ENCODE assay signal across 8 cellular contexts in the genomic region with DNA sequence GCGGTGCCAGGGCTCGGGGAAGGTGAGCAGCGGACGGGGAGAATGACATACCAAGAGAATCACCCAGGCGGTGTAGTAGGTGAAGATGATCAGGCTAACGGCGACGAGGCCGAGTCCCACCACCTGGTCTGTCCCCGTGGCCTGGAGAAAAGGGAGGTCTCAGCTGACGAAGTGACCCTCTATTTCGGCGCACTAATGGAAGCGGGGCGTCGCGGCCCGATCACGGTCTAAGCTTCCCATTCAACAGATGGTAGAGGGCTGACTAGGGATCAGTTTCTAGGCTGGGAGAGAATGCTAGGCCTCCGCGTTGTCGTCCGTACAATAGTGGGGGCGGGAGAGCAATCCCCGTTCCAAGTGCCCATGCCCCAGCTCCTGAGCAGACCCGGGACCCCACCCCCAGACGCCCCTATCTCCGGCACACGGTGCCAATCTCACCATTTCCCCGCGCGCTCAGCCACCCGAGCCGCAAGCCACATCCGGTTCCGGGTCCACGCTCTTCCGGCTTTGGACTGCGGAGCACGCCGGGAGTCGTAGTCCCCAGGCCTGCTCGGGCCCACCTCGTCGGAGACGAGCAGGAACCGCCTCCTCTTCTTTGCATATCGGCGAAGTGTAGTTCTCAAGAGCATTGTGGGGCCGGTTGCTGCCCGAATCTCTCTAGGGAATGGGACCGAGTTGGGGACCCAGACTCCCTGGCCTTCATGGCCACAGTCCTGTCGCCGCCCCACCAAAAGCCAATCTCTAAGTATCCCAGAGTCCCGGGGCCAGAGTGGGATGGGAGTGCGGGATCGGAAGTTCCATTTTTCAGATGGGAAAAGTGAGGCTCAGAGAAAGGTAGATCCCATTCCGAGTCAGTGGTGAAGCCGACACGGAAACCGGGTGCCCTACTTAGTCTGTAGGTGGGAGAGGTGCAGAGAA. TPM values are rescaled to one million over a fixed set of nuclear protein-coding genes. Genes with fewer than 3 reads are reported as not detected.
A peak's percentile ranks its signal among the peaks of the same experiment; 100 is the strongest.
DNase-seq lines count a peak whose midpoint lies in the region; ATAC-seq and TF ChIP-seq lines count a peak whose summit lies in the region.

A gene with protein sequence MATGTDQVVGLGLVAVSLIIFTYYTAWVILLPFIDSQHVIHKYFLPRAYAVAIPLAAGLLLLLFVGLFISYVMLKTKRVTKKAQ (minus strand): TSS at position 472 of the 915 bp plus-strand sequence. CDS start 34 bp downstream, at position 438.

- H3K36me3 ChIP-seq in OCI-LY7 (ENCODE audit: insufficient read depth, low read length) (peaks cover 45% of the 10 kb centered on the region), mucosa of descending colon (ENCODE audit: low read depth) (no peaks in the 10 kb centered on the region)

- H3K9me3 ChIP-seq in OCI-LY7 (ENCODE audit: low read length) = no peaks in the 10 kb centered on the region
- H3K9me3 ChIP-seq in mucosa of descending colon = no peaks in the 10 kb centered on the region

- DNase-seq in COLO829 (ENCODE audit: low spot score) (peak; percentile 90), HT-29 (ENCODE audit: low spot score) (peak; percentile 86), OCI-LY7 (ENCODE audit: low spot score) (peak; percentile 96), activated T-cell treated with anti-CD3 and anti-CD28 coated beads for 24 hours (ENCODE audit: low read depth) (peak; percentile 83), epithelial cell of proximal tubule (ENCODE audit: low read depth) (no peak), mucosa of descending colon (peak; percentile 86 to 92 (median 88))
- peak; percentile 77 to 80 for DNase-seq in stimulated activated CD8-positive, alpha-beta memory T cell treated with anti-CD3 and anti-CD28 coated beads, Interleukin-2, amount 100 ng/mL, for 48 hours (ENCODE audit: low read depth in 2 of 2)

- H3K4me2 ChIP-seq in OCI-LY7 (ENCODE audit: low read length) = peak within 1 kb of the TSS; percentile 71

- intact Hi-C loops in OCI-LY7 (cut with micrococcal nuclease; ENCODE audit: unreplicated experiment) (no loop called here), mucosa of descending colon (cut with DNase I, micrococcal nuclease) (no loop called here)

- H2AFZ ChIP-seq in OCI-LY7 (ENCODE audit: low read length) = peak within 1 kb of the TSS; percentile 3; the same call in 1 of the 2 replicates

- H3K79me2 ChIP-seq in OCI-LY7 (ENCODE audit: insufficient read depth, low read depth, low read length) = peaks cover 23% of the 10 kb centered on the region; the same call in 1 of the 2 replicates

- H3K9me2 ChIP-seq in OCI-LY7 (ENCODE audit: insufficient read depth, low read length) = no peaks in the 10 kb centered on the region

- H3K4me1 ChIP-seq in OCI-LY7 (ENCODE audit: insufficient read depth, low read length, poor library complexity, severe bottlenecking) (peaks cover 28% of the 10 kb centered on the region), mucosa of descending colon (ENCODE audit: low read depth) (peaks cover 17% of the 10 kb centered on the region)

- H3K27ac ChIP-seq in OCI-LY7 (ENCODE audit: low read depth, low read length, poor library complexity, severe bottlenecking) = peak within 1 kb of the TSS; percentile 36

- BruUV-seq in OCI-LY7 (replicated peaks; lab: Mats Ljungman, UMichigan) = TSS peak; percentile 74

- ATAC-seq in GM19468 (IDR thresholded peaks at IDR 0.05; ENCODE audit: extremely low read depth, unreplicated experiment) (peak; percentile 80), mucosa of descending colon (peak; percentile 91)

- TF ChIP-seq CTCF in OCI-LY7 (conservative IDR thresholded peaks at IDR 0.05; ENCODE audit: low read length) (no peak), epithelial cell of proximal tubule (conservative IDR thresholded peaks at IDR 0.05; ENCODE audit: low read depth, low read length) (no peak), mucosa of descending colon (IDR thresholded peaks at IDR 0.05) (no peak)

- POLR2A ChIA-PET in OCI-LY7 (lab: Charles Lee) = interaction anchor here (1.0 to 1.1 kb wide), 2 partner anchors 21 to 93 kb away, joined by 3 read pairs; no protein-coding TSS in a partner anchor

- H3K4me3 ChIP-seq in OCI-LY7 (ENCODE audit: low read depth, low read length, poor library complexity, severe bottlenecking) (peak within 1 kb of the TSS; percentile 81), epithelial cell of proximal tubule (ENCODE audit: low read depth, low read length) (peak within 1 kb of the TSS; percentile 96), mucosa of descending colon (peak within 1 kb of the TSS; percentile 49)

- CTCF ChIA-PET in OCI-LY7 (lab: Charles Lee; ENCODE audit: unreplicated experiment) = interaction anchor here (0.5 kb wide), 1 partner anchor 33 kb away, joined by 4 read pairs; no protein-coding TSS in a partner anchor

- H4K20me1 ChIP-seq in OCI-LY7 (ENCODE audit: insufficient read depth, low read length) = peaks cover 10% of the 10 kb centered on the region; the same call in 1 of the 2 replicates

RNA-seq across cellular contexts. Expression of the gene that starts here (rescaled TPM):
- 44.3 and 47.0 TPM in 2 replicates for total RNA-seq in HT-29 (2014; rRNA removed; shearing (Covaris generic))
- 31.6 and 49.7 TPM in 2 replicates for total RNA-seq in OCI-LY7 (2014; rRNA removed; shearing (Covaris generic))
- total RNA-seq in OCI-LY7 (2022) (47.7 and 50.7 TPM in 2 replicates), epithelial cell of proximal tubule (26.2 and 26.5 TPM in 2 replicates), mucosa of descending colon (10 to 100 TPM; 23.0 to 30.4 (median 29.4) TPM)
